In genomic region chr12:68960162-68960501, GRCh38 we compare ENCODE assay signal across 14 cellular contexts.
"Had no signal": no experiment of that assay in that cellular context is flagged by ENCODE, and none has a peak within 500 bp of the region (broad histone marks: within the 10 kb centered on the region; RNA-seq: fewer than 3 reads in every experiment).

No MANE protein-coding gene starts in this region.

- H3K27me3 ChIP-seq: body of pancreas, foreskin keratinocyte, tibial nerve, vagina had no signal

- H3K4me1 ChIP-seq: foreskin keratinocyte, parathyroid adenoma had no signal

- H3K27ac ChIP-seq: body of pancreas, foreskin keratinocyte, parathyroid adenoma, vagina had no signal

- H3K4me3 ChIP-seq: body of pancreas, lung, tibial nerve, vagina had no signal

- ATAC-seq: body of pancreas; foreskin keratinocyte; naive thymus-derived CD4-positive, alpha-beta T cell had no signal

- H3K36me3 ChIP-seq: tibial nerve, vagina had no signal

- H3K27ac Mint-ChIP-seq: T-helper 2 cell treated with Interferon-gamma antibody and Interleukin-4, amounts not matched to agents 5 μg/mL and 100 μg/mL, for 36 hours had no signal

- H3K9ac ChIP-seq: parathyroid adenoma had no signal

- DNase-seq: activated effector memory CD4-positive, alpha-beta T cell treated with Interleukin-2 at 50 U/mL for 16 hours; body of pancreas; effector memory CD4-positive, alpha-beta T cell; foreskin keratinocyte; head of caudate nucleus; left colon; naive thymus-derived CD4-positive, alpha-beta T cell; retina; SW 1271 had no signal

- H3K4me3 Mint-ChIP-seq: naive thymus-derived CD4-positive, alpha-beta T cell; T-helper 2 cell treated with Interferon-gamma antibody and Interleukin-4, amounts not matched to agents 5 μg/mL and 100 μg/mL, for 36 hours had no signal

- H3K27me3 Mint-ChIP-seq: naive thymus-derived CD4-positive, alpha-beta T cell had no signal

- H3K79me2 ChIP-seq: parathyroid adenoma had no signal
